Comparison of ENCODE assay signal across 1 cellular context in genomic region chr7:2632717-2633537, GRCh38.
TF ChIP-seq lines count a peak whose summit lies in the region.

No MANE protein-coding gene starts in this region.

TF ChIP-seq in HEK293, 187 proteins besides CTCF, POLR2A, EP300 and RAD21 (continued from another document and continues in another):
- TF ChIP-seq ZNF148 (tag by site-specific recombination; IDR thresholded peaks at IDR 0.05; ENCODE audit: borderline replicate concordance) = no peak
- TF ChIP-seq ZNF394 (tag by site-specific recombination; IDR thresholded peaks at IDR 0.05; ENCODE audit: borderline replicate concordance) = peak; percentile 45; the same call in 1 of the 2 replicates
- TF ChIP-seq KLF17 (tag by site-specific recombination; IDR thresholded peaks at IDR 0.05) = 0 out of 2 replicates have a peak, but pooled peaks have one; percentile 60
- 0 out of 2 replicates have a peak, but pooled peaks have one; percentile 67 for TF ChIP-seq ZNF223 (tag by site-specific recombination; IDR thresholded peaks at IDR 0.05)
- no peak for TF ChIP-seq ZNF791 (tag by site-specific recombination; IDR thresholded peaks at IDR 0.05)
- TF ChIP-seq KLF16 (tag by site-specific recombination; IDR thresholded peaks at IDR 0.05) = 0 out of 2 replicates have a peak, but pooled peaks have one; percentile 18
- TF ChIP-seq ZNF707 (tag by site-specific recombination; IDR thresholded peaks at IDR 0.05) = no peak
- TF ChIP-seq ZNF157 (tag by site-specific recombination; IDR thresholded peaks at IDR 0.05) = no peak
- peak; percentile 95 for TF ChIP-seq EGR2 (tag by site-specific recombination; IDR thresholded peaks at IDR 0.05; ENCODE audit: low read depth)
- TF ChIP-seq ZNF341 (tag by site-specific recombination; IDR thresholded peaks at IDR 0.05; ENCODE audit: low read depth) = peak; percentile 88
- TF ChIP-seq ZNF76 (tag by site-specific recombination; IDR thresholded peaks at IDR 0.05; ENCODE audit: borderline replicate concordance, low read depth) = peak; percentile 60; the same call in 1 of the 2 replicates
- TF ChIP-seq ZNF24 (tag by site-specific recombination; IDR thresholded peaks at IDR 0.05) = peak; percentile 25; the same call in 1 of the 2 replicates
- TF ChIP-seq GLI4 (tag by site-specific recombination; IDR thresholded peaks at IDR 0.05) = no peak
- TF ChIP-seq ZNF433 (tag by site-specific recombination; IDR thresholded peaks at IDR 0.05; ENCODE audit: low read depth) = no peak
- TF ChIP-seq SP2 (tag by site-specific recombination; IDR thresholded peaks at IDR 0.05) = peak; percentile 69
- TF ChIP-seq GLIS1 (tag by site-specific recombination; IDR thresholded peaks at IDR 0.05) = peak; percentile 99
- TF ChIP-seq ZNF521 (tag by site-specific recombination; IDR thresholded peaks at IDR 0.05) = no peak
- TF ChIP-seq ZFHX2 (tag by site-specific recombination; conservative IDR thresholded peaks at IDR 0.05) = peak; percentile 96
- TF ChIP-seq FEZF1 (tag by site-specific recombination; IDR thresholded peaks at IDR 0.05) = peak; percentile 91
- TF ChIP-seq WT1 (tag by site-specific recombination; IDR thresholded peaks at IDR 0.05) = 0 out of 2 replicates have a peak, but pooled peaks have one; percentile 15
- peak; percentile 28; the same call in 1 of the 2 replicates for TF ChIP-seq SP7 (tag by site-specific recombination; IDR thresholded peaks at IDR 0.05)
- TF ChIP-seq ZNF335 (tag by site-specific recombination; conservative IDR thresholded peaks at IDR 0.05) = peak; percentile 81
- TF ChIP-seq ZXDB (tag by site-specific recombination; IDR thresholded peaks at IDR 0.05) = peak; percentile 25; the same call in 1 of the 2 replicates
- TF ChIP-seq PRDM10 (tag by site-specific recombination; IDR thresholded peaks at IDR 0.05) = peak; percentile 79
- TF ChIP-seq ZSCAN23 (tag by site-specific recombination; IDR thresholded peaks at IDR 0.05) = no peak
- 0 out of 2 replicates have a peak, but pooled peaks have one; percentile 27 for TF ChIP-seq SP3 (tag by site-specific recombination; IDR thresholded peaks at IDR 0.05)
- TF ChIP-seq PATZ1 (tag by site-specific recombination; IDR thresholded peaks at IDR 0.05) = peak; percentile 82
- TF ChIP-seq TCF7L2 (IDR thresholded peaks at IDR 0.05; ENCODE audit: borderline replicate concordance, low read depth, low read length) = no peak
- no peak for TF ChIP-seq ZFP3 (tag by site-specific recombination; IDR thresholded peaks at IDR 0.05; ENCODE audit: low read depth)
- no peak for TF ChIP-seq SCRT1 (tag by site-specific recombination; IDR thresholded peaks at IDR 0.05; ENCODE audit: borderline replicate concordance)
- no peak for TF ChIP-seq ZNF350 (tag by site-specific recombination; IDR thresholded peaks at IDR 0.05)
- no peak for TF ChIP-seq ZNF37A (tag by site-specific recombination; IDR thresholded peaks at IDR 0.05)
- no peak for TF ChIP-seq ZBTB7A (tag by site-specific recombination; IDR thresholded peaks at IDR 0.05; ENCODE audit: low read depth)
- peak; percentile 29; the same call in 1 of the 2 replicates for TF ChIP-seq ZBTB20 (tag by site-specific recombination; IDR thresholded peaks at IDR 0.05)
- TF ChIP-seq ZEB2 (tag by site-specific recombination; IDR thresholded peaks at IDR 0.05) = peak; percentile 52; the same call in 1 of the 2 replicates
- TF ChIP-seq ZNF398 (tag by site-specific recombination; IDR thresholded peaks at IDR 0.05) = no peak
- TF ChIP-seq ZNF654 (tag by site-specific recombination; IDR thresholded peaks at IDR 0.05; ENCODE audit: low read depth) = no peak
- TF ChIP-seq PBX3 (CRISPR knock-in tag; IDR thresholded peaks at IDR 0.05) = no peak
- peak; percentile 94 for TF ChIP-seq GLIS2 (tag by site-specific recombination; IDR thresholded peaks at IDR 0.05)
- TF ChIP-seq ZNF280D (tag by site-specific recombination; IDR thresholded peaks at IDR 0.05) = no peak
- TF ChIP-seq ZNF26 (tag by site-specific recombination; IDR thresholded peaks at IDR 0.05) = no peak
- no peak for TF ChIP-seq ZNF792 (tag by site-specific recombination; IDR thresholded peaks at IDR 0.05)
- peak; percentile 42 for TF ChIP-seq HIC1 (tag by site-specific recombination; IDR thresholded peaks at IDR 0.05)
